25 cellular contexts compared by ENCODE assay signal in the genomic region with DNA sequence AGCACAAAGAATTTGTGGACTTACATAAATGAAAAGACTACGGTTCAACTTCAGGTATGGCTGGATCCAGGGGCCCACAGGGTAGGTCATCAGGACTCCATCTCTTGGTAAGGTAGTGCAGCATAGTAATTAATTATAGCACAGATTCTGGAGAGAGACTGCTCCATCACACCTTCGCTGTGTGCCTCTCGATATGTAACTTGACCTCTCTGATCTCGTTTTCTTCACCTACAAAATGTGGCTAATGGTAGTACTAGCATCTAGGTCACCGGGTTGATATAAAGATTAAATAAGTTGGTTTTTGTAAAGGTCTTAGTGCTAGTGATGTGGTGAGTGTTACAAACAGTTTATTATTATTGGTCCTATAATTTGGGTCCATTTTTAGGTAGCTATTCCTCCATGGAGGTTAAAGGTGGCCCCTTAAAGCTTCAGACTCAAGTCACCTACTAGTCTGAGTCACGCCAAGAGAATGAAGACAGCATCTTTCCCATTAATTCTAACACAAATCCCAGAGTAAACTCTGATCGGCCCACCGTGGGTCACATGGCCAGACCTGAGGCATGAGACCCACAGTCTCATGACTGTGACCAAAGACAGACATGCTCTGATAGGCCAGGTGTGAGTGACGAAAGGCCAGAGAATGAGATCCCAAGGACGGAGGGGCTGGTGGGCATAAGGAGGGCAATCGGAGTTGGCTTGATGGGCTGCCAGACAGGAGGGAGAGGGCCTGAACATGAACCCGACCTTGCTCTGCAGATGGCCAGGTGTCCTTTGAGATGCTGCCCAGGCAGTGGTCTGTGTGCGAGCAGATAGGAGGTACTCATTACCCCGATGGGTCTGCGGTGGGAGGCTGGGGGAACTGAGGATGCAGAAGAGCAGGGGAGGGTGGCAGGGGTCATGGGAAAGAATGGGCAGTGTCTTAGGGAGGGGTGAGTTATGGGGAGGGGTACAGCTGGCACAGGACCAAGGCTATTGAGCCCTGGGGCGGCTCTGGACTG. TPM values are rescaled to one million over a fixed set of nuclear protein-coding genes. Genes with fewer than 3 reads are reported as not detected.
"Had no signal": no experiment of that assay in that cellular context is flagged by ENCODE, and none has a peak within 500 bp of the region (broad histone marks: within the 10 kb centered on the region; RNA-seq: fewer than 3 reads in every experiment).

No MANE protein-coding gene starts in this region.

- H3K4me1 ChIP-seq: colonic mucosa, foreskin keratinocyte, thyroid gland had no signal

- ATAC-seq: foreskin keratinocyte; right cardiac atrium; stimulated activated effector memory CD8-positive, alpha-beta T cell treated with anti-CD3 and anti-CD28 coated beads, Interleukin-12 subunit alpha, Interleukin-12 subunit beta, amount 100 ng/mL, for 72 hours; stimulated activated naive CD8-positive, alpha-beta T cell treated with anti-CD3 and anti-CD28 coated beads, Interleukin-15, Interleukin-2, amounts not matched to agents 100 U/mL and 50 U/mL, for 24 hours had no signal

- H3K4me3 ChIP-seq: colonic mucosa, ovary, smooth muscle cell, suprapubic skin, thyroid gland, upper lobe of left lung had no signal

- H3K36me3 ChIP-seq: colonic mucosa, ovary, suprapubic skin, thyroid gland, upper lobe of left lung had no signal

- H3K36me3 Mint-ChIP-seq: naive B cell; stimulated activated effector memory CD8-positive, alpha-beta T cell treated with anti-CD3 and anti-CD28 coated beads, Interleukin-12 subunit alpha, Interleukin-12 subunit beta, amount 100 ng/mL, for 72 hours had no signal

- H3K27me3 ChIP-seq: ovary, thyroid gland had no signal

- DNase-seq: colonic mucosa; dermis blood vessel endothelial cell; effector CD4-positive, alpha-beta T cell; endodermal cell; erythroblast; foreskin keratinocyte; head of caudate nucleus; hippocampal formation; kidney glomerular epithelial cell; mesendoderm; naive B cell; nucleus accumbens; ovary; right cardiac atrium; stimulated activated CD4-positive, alpha-beta T cell treated with anti-CD3 and anti-CD28 coated beads, Interleukin-2, amount 100 ng/mL, for 48 hours; stimulated activated naive CD8-positive, alpha-beta T cell treated with anti-CD3 and anti-CD28 coated beads, Interleukin-15, Interleukin-2, amounts not matched to agents 100 U/mL and 50 U/mL, for 24 hours; thyroid gland; upper lobe of left lung had no signal

- H3K9me3 Mint-ChIP-seq: endodermal cell; naive B cell; stimulated activated effector memory CD8-positive, alpha-beta T cell treated with anti-CD3 and anti-CD28 coated beads, Interleukin-12 subunit alpha, Interleukin-12 subunit beta, amount 100 ng/mL, for 72 hours had no signal

- H3K27ac ChIP-seq: colonic mucosa, foreskin keratinocyte, ovary, suprapubic skin, thyroid gland, upper lobe of left lung had no signal

- H3K9me3 ChIP-seq: colonic mucosa, ovary, suprapubic skin, thyroid gland, upper lobe of left lung had no signal

- H3K4me2 ChIP-seq: smooth muscle cell had no signal

- H3K27ac Mint-ChIP-seq: endodermal cell; stimulated activated effector memory CD8-positive, alpha-beta T cell treated with anti-CD3 and anti-CD28 coated beads, Interleukin-12 subunit alpha, Interleukin-12 subunit beta, amount 100 ng/mL, for 72 hours had no signal

- FAIRE-seq: endothelial cell of umbilical vein had no signal

- H3K4me3 Mint-ChIP-seq: endodermal cell; naive B cell; stimulated activated effector memory CD8-positive, alpha-beta T cell treated with anti-CD3 and anti-CD28 coated beads, Interleukin-12 subunit alpha, Interleukin-12 subunit beta, amount 100 ng/mL, for 72 hours had no signal

RNA-seq across cellular contexts. Expression of a gene that starts 20.4 kb away (rescaled TPM):
- total RNA-seq: smooth muscle cell had no signal

RNA-seq across cellular contexts. Expression of a gene that starts 31.8 kb away (rescaled TPM):
- total RNA-seq: liver, lung microvascular endothelial cell had no signal
- polyA plus RNA-seq: liver had no signal

RNA-seq across cellular contexts. Expression of a gene that starts 36.4 kb away (rescaled TPM):
- polyA plus RNA-seq: neural cell had no signal
